In genomic region chrX:39398215-39398972, GRCh38 we compare ENCODE assay signal across 16 cellular contexts.
DNase-seq lines count a peak whose midpoint lies in the region; ATAC-seq and TF ChIP-seq lines count a peak whose summit lies in the region.
"Had no signal": no experiment of that assay in that cellular context is flagged by ENCODE, and none has a peak within 500 bp of the region (broad histone marks: within the 10 kb centered on the region; RNA-seq: fewer than 3 reads in every experiment).

No MANE protein-coding gene starts in this region.

- H3K27ac ChIP-seq in left lung, result no peak overlapping the region
- H3K27ac ChIP-seq in thyroid gland, result no peak overlapping the region
- H3K27ac ChIP-seq: neural progenitor cell, tibial nerve had no signal

- H3K27me3 ChIP-seq in left lung (no peaks in the 10 kb centered on the region), thyroid gland (no peaks in the 10 kb centered on the region)
- H3K27me3 ChIP-seq: neural progenitor cell had no signal

- TF ChIP-seq CTCF in left lung (IDR thresholded peaks at IDR 0.05) (no peak), thyroid gland (IDR thresholded peaks at IDR 0.05) (no peak)

- 32 to 42% methylated on average over 8 of the region's 8 CpGs for WGBS in thyroid gland, 2 donors

- intact Hi-C loops in left lung (cut with DNase I) (no loop called here), thyroid gland (cut with DNase I) (no loop called here)

- no peak overlapping the region for H3K4me3 ChIP-seq in left lung
- H3K4me3 ChIP-seq in thyroid gland (replicated peaks in 1 of 3), result no peak overlapping the region
- H3K4me3 ChIP-seq: neural progenitor cell, tibial nerve had no signal

- H3K36me3 ChIP-seq in left lung (no peaks in the 10 kb centered on the region), thyroid gland (no peaks in the 10 kb centered on the region)
- H3K36me3 ChIP-seq: neural progenitor cell, tibial nerve had no signal

- H3K9me3 ChIP-seq in left lung (no peaks in the 10 kb centered on the region), thyroid gland (no peaks in the 10 kb centered on the region)
- H3K9me3 ChIP-seq: tibial nerve had no signal

- TF ChIP-seq POLR2A in thyroid gland (IDR thresholded peaks at IDR 0.05), result no peak

- ATAC-seq in left lung (peak; percentile 33), HG03175 (IDR thresholded peaks at IDR 0.05; ENCODE audit: unreplicated experiment) (no peak), HG02642 (IDR thresholded peaks at IDR 0.05; ENCODE audit: poor library complexity, unreplicated experiment) (no peak)

- H3K4me1 ChIP-seq in left lung, result no peaks in the 10 kb centered on the region
- no peaks in the 10 kb centered on the region for H3K4me1 ChIP-seq in thyroid gland
- H3K4me1 ChIP-seq: neural progenitor cell had no signal

- DNase-seq in NCI-H1417 (lab: John Stamatoyannopoulos, UW) (peak in 2 of 3 experiments; percentile 71 to 87), NCI-H1417 treated with DMSO at 0.1 percent for 48 hours (lab: John Stamatoyannopoulos, UW) (no peak), NCI-H748 (lab: John Stamatoyannopoulos, UW; ENCODE audit: unreplicated experiment) (peak; percentile 75), left lung (no peak), thyroid gland (peak; percentile 64 to 68)
- no peak for DNase-seq in stimulated activated CD4-positive, alpha-beta T cell treated with anti-CD3 and anti-CD28 coated beads, Interleukin-2, amount 100 ng/mL, for 24 hours
- DNase-seq: activated CD4-positive, alpha-beta T cell treated with anti-CD3 and anti-CD28 coated beads for 4 hours; hippocampal formation; midbrain; NCI-H1048; stimulated activated CD4-positive, alpha-beta T cell treated with anti-CD3 and anti-CD28 coated beads, Interleukin-12 subunit alpha, Interleukin-12 subunit beta, amount 100 ng/mL, for 4 hours; SW 1271 had no signal

Comparison
In these comparisons a context has a peak if more than half of its experiments do, and no peak if none do; other contexts are left out.
1. DNase-seq: peak in NCI-H1417 (2 of 3), NCI-H748 (single experiment) and thyroid gland (2 of 2); none in NCI-H1417 treated with DMSO at 0.1 percent for 48 hours (single experiment), left lung (0 of 2) and stimulated activated CD4-positive, alpha-beta T cell treated with anti-CD3 and anti-CD28 coated beads, Interleukin-2, amount 100 ng/mL, for 24 hours (0 of 2).